Comparison of ENCODE assay signal across 8 cellular contexts in genomic region chr5:158560170-158560569, GRCh38.
DNase-seq lines count a peak whose midpoint lies in the region; ATAC-seq and TF ChIP-seq lines count a peak whose summit lies in the region.

No MANE protein-coding gene starts in this region.

- no peak for TF ChIP-seq POLR2A in Peyer's patch (IDR thresholded peaks at IDR 0.05)
- no peak for TF ChIP-seq POLR2A in spleen (IDR thresholded peaks at IDR 0.05)

- CTCF ChIA-PET in activated naive CD4-positive, alpha-beta T cell treated with anti-CD3 and anti-CD28 coated beads for 36 hours (lab: Charles Lee), result no interaction called here

- H3K27ac Mint-ChIP-seq in activated naive CD4-positive, alpha-beta T cell treated with anti-CD3 and anti-CD28 coated beads for 36 hours, result no peak overlapping the region

- intact Hi-C loops in spleen (cut with DNase I; ENCODE audit: low total_unique reads), result no loop called here
- intact Hi-C loops in activated naive CD4-positive, alpha-beta T cell treated with anti-CD3 and anti-CD28 coated beads for 36 hours (cut with micrococcal nuclease), result no loop called here

- no peak for TF ChIP-seq CTCF in Peyer's patch (IDR thresholded peaks at IDR 0.05)
- no peak for TF ChIP-seq CTCF in spleen (IDR thresholded peaks at IDR 0.05 in 8 of 11, conservative IDR thresholded peaks at IDR 0.05 in 3 of 11)

- H3K9me3 ChIP-seq in Peyer's patch (no peaks in the 10 kb centered on the region), spleen (no peaks in the 10 kb centered on the region)

- H3K27me3 Mint-ChIP-seq in activated naive CD4-positive, alpha-beta T cell treated with anti-CD3 and anti-CD28 coated beads for 36 hours (ENCODE audit: low read depth), result no peaks in the 10 kb centered on the region

- no peak overlapping the region for H3K4me3 Mint-ChIP-seq in activated naive CD4-positive, alpha-beta T cell treated with anti-CD3 and anti-CD28 coated beads for 36 hours

- no peaks in the 10 kb centered on the region for H3K36me3 Mint-ChIP-seq in activated naive CD4-positive, alpha-beta T cell treated with anti-CD3 and anti-CD28 coated beads for 36 hours (ENCODE audit: low read depth)

- 39 to 60% (median 46%) methylated on average over 6 of the region's 6 CpGs for WGBS in spleen, 5 donors

- H3K27me3 ChIP-seq in Peyer's patch (no peaks in the 10 kb centered on the region), spleen (replicated peaks in 1 of 7) (no peaks in the 10 kb centered on the region)

- H3K9me3 Mint-ChIP-seq in activated naive CD4-positive, alpha-beta T cell treated with anti-CD3 and anti-CD28 coated beads for 36 hours, result no peaks in the 10 kb centered on the region

- H3K36me3 ChIP-seq in Peyer's patch, result no peaks in the 10 kb centered on the region
- no peaks in the 10 kb centered on the region for H3K36me3 ChIP-seq in spleen

- DNase-seq in NCI-H748 (lab: John Stamatoyannopoulos, UW; ENCODE audit: unreplicated experiment), result peak; percentile 18
- DNase-seq in NCI-H748 treated with DMSO at 0.1 percent for 48 hours (lab: John Stamatoyannopoulos, UW), result no peak
- DNase-seq in Peyer's patch, result peak in 2 of 3 donors; percentile 41 to 52
- DNase-seq in spleen, result peak; percentile 77
- no peak for DNase-seq in DMS79 (lab: John Stamatoyannopoulos, UW)
- no peak for DNase-seq in activated effector memory CD4-positive, alpha-beta T cell treated with Interleukin-2 at 50 U/mL for 16 hours
- no peak for DNase-seq in activated naive CD4-positive, alpha-beta T cell treated with anti-CD3 and anti-CD28 coated beads for 36 hours

- H3K27ac ChIP-seq in Peyer's patch (no peak overlapping the region), spleen (no peak overlapping the region)

- H3K4me3 ChIP-seq in Peyer's patch (no peak overlapping the region), spleen (peak overlapping the region in 1 of 8 donors; percentile 33)

- H3K4me1 ChIP-seq in Peyer's patch (no peaks in the 10 kb centered on the region), spleen (peaks cover 0 to 27% (median 4%) of the 10 kb centered on the region in 6 donors)

- no peaks in the 10 kb centered on the region for H3K4me1 Mint-ChIP-seq in activated naive CD4-positive, alpha-beta T cell treated with anti-CD3 and anti-CD28 coated beads for 36 hours (ENCODE audit: low read depth)

- peak; percentile 96 for ATAC-seq in HG02981 (IDR thresholded peaks at IDR 0.05; ENCODE audit: unreplicated experiment)

Comparison
In these comparisons a context has a peak if more than half of its experiments do, and no peak if none do; other contexts are left out.
1. DNase-seq: peak in NCI-H748 (single experiment), Peyer's patch (2 of 3) and spleen (single experiment); none in NCI-H748 treated with DMSO at 0.1 percent for 48 hours (single experiment), DMS79 (single experiment), activated effector memory CD4-positive, alpha-beta T cell treated with Interleukin-2 at 50 U/mL for 16 hours (single experiment) and activated naive CD4-positive, alpha-beta T cell treated with anti-CD3 and anti-CD28 coated beads for 36 hours (single experiment).